ENCODE assay signal across 10 cellular contexts in the genomic region with DNA sequence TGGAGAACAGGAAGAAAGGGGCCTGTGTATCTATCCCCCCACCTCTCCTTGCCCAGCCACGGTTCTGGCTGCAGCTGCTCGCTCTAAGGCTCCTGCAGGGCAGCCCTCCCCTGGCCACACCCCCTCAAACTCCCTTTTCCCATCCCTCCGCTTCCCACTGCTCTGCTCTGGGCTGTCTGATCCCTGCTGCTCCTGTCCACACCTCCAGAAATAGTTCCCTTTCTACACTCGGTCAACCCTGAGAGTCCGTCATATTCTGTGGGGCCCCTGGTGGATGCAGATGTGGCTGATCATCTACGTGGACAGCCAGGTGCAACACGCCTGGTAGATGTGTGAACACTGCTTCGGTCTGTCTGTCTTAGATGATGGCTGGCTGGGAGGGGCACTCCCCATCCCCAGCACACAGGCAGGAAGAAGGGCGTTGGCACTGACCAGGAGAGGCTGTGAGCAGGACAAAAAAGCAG. TPM values are rescaled to one million over a fixed set of nuclear protein-coding genes. Genes with fewer than 3 reads are reported as not detected.
DNase-seq lines count a peak whose midpoint lies in the region; ATAC-seq and TF ChIP-seq lines count a peak whose summit lies in the region.
"Had no signal": no experiment of that assay in that cellular context is flagged by ENCODE, and none has a peak within 500 bp of the region (broad histone marks: within the 10 kb centered on the region; RNA-seq: fewer than 3 reads in every experiment).

No MANE protein-coding gene starts in this region.

- peaks cover 8% of the 10 kb centered on the region for H3K27me3 Mint-ChIP-seq in activated CD8-positive, alpha-beta T cell treated with anti-CD3 and anti-CD28 coated beads, Interleukin-2, amount 10 ng/mL, durations not matched to agents 7 days and 5 days (ENCODE audit: low read depth)

- no peak overlapping the region for H3K27ac Mint-ChIP-seq in activated CD8-positive, alpha-beta T cell treated with anti-CD3 and anti-CD28 coated beads, Interleukin-2, amount 10 ng/mL, durations not matched to agents 7 days and 5 days
- H3K27ac Mint-ChIP-seq: stimulated activated naive CD8-positive, alpha-beta T cell treated with anti-CD3 and anti-CD28 coated beads, Interleukin-15, Interleukin-2, amounts not matched to agents 100 ng/mL and 50 ng/mL, for 24 hours had no signal

- peaks cover 20% of the 10 kb centered on the region for H3K4me1 Mint-ChIP-seq in activated CD8-positive, alpha-beta T cell treated with anti-CD3 and anti-CD28 coated beads, Interleukin-2, amount 10 ng/mL, durations not matched to agents 7 days and 5 days (ENCODE audit: low read depth)

- CTCF ChIA-PET in Panc1 (lab: Charles Lee): interaction anchor here (2.1 to 2.8 kb wide), 4 partner anchors 18 to 120 kb away, joined by 11 to 104 read pairs (median 44); a partner anchor contains a TSS
- CTCF ChIA-PET in activated CD8-positive, alpha-beta T cell treated with anti-CD3 and anti-CD28 coated beads, Interleukin-2, amount 10 ng/mL, durations not matched to agents 7 days and 5 days (lab: Charles Lee): interaction anchor here (0.9 to 8.6 kb wide), 5 partner anchors 32 to 639 kb away, joined by 4 to 204 read pairs (median 21); no protein-coding TSS in a partner anchor

- H3K27me3 ChIP-seq in Panc1 (ENCODE audit: control insufficient read depth, insufficient read depth, low read length): no peaks in the 10 kb centered on the region

- peaks cover 4% of the 10 kb centered on the region; the same call in 1 of the 2 replicates for H3K9me3 ChIP-seq in Panc1 (ENCODE audit: control insufficient read depth, insufficient read depth, low read depth, low read length)

- no TSS peak for BruUV-seq in Panc1 (replicated peaks; lab: Mats Ljungman, UMichigan)

- H3K27ac ChIP-seq in Panc1 (ENCODE audit: low read length): peak overlapping the region; percentile 91
- peak overlapping the region; percentile 97 for H3K27ac ChIP-seq in epithelial cell of prostate

- no peaks in the 10 kb centered on the region for H3K36me3 ChIP-seq in Panc1 (ENCODE audit: control insufficient read depth, insufficient read depth, low read length)

- POLR2A ChIA-PET in Panc1 (lab: Charles Lee): interaction anchor here (1.8 to 2.4 kb wide), 3 partner anchors 17 to 23 kb away, joined by 5 to 12 read pairs (median 12); a partner anchor contains a TSS
- POLR2A ChIA-PET in activated CD8-positive, alpha-beta T cell treated with anti-CD3 and anti-CD28 coated beads, Interleukin-2, amount 10 ng/mL, durations not matched to agents 7 days and 5 days (lab: Charles Lee): no interaction called here

- intact Hi-C loops in Panc1 (cut with micrococcal nuclease; ENCODE audit: unreplicated experiment): loop anchor here (5.0 kb wide), 2 partner anchors 640 to 690 kb away; no protein-coding TSS in a partner anchor
- intact Hi-C loops in posterior vena cava (cut with DNase I): loop anchor here (5.0 to 10.0 kb wide), 2 partner anchors 97 to 640 kb away; no protein-coding TSS in a partner anchor

- DNase-seq in Caki2 (ENCODE audit: low read depth): peak; percentile 94
- DNase-seq in Panc1 (ENCODE audit: low read depth, low spot score): no peak
- DNase-seq in epithelial cell of prostate (ENCODE audit: low read depth, low spot score): no peak
- DNase-seq in posterior vena cava (ENCODE audit: low spot score): peak; percentile 73
- no peak for DNase-seq in cerebellar nuclear complex (lab: John Stamatoyannopoulos, UW)
- no peak for DNase-seq in activated CD8-positive, alpha-beta T cell treated with anti-CD3 and anti-CD28 coated beads, Interleukin-2, amount 10 ng/mL, durations not matched to agents 7 days and 5 days
- no peak for DNase-seq in activated CD4-positive, alpha-beta T cell treated with anti-CD3 and anti-CD28 coated beads for 48 hours

- no peaks in the 10 kb centered on the region for H3K9me3 Mint-ChIP-seq in activated CD8-positive, alpha-beta T cell treated with anti-CD3 and anti-CD28 coated beads, Interleukin-2, amount 10 ng/mL, durations not matched to agents 7 days and 5 days (ENCODE audit: insufficient read depth)

- H3K4me1 ChIP-seq in Panc1 (ENCODE audit: control insufficient read depth, insufficient read depth, low read length): peaks cover 41% of the 10 kb centered on the region

- TF ChIP-seq CTCF in Panc1 (IDR thresholded peaks at IDR 0.05): no peak

- in situ Hi-C loops in Caki2 (cut with HindIII; ENCODE audit: low pct_unique_long_range_greater_than_20kb, low sequenced_read_pairs): no loop called here
- in situ Hi-C loops in Panc1 (cut with HindIII; ENCODE audit: low pct_unique_long_range_greater_than_20kb, low sequenced_read_pairs): loop anchor here (25.0 kb wide), 1 partner anchor 90 kb away; no protein-coding TSS in a partner anchor

- no peak overlapping the region for H3K4me3 ChIP-seq in Panc1 (ENCODE audit: low read depth in 2 of 2, low read length in 2 of 2)

- no peak overlapping the region for H3K4me3 Mint-ChIP-seq in activated CD8-positive, alpha-beta T cell treated with anti-CD3 and anti-CD28 coated beads, Interleukin-2, amount 10 ng/mL, durations not matched to agents 7 days and 5 days
- H3K4me3 Mint-ChIP-seq: stimulated activated naive CD8-positive, alpha-beta T cell treated with anti-CD3 and anti-CD28 coated beads, Interleukin-15, Interleukin-2, amounts not matched to agents 100 ng/mL and 50 ng/mL, for 24 hours had no signal

- ATAC-seq in Panc1 (peak; percentile 57), GM21528 (IDR thresholded peaks at IDR 0.05; ENCODE audit: low FRiP score, unreplicated experiment) (no peak)
- no peak for ATAC-seq in activated CD8-positive, alpha-beta T cell treated with anti-CD3 and anti-CD28 coated beads, Interleukin-2, amount 10 ng/mL, durations not matched to agents 7 days and 5 days

- no peaks in the 10 kb centered on the region for H3K36me3 Mint-ChIP-seq in activated CD8-positive, alpha-beta T cell treated with anti-CD3 and anti-CD28 coated beads, Interleukin-2, amount 10 ng/mL, durations not matched to agents 7 days and 5 days (ENCODE audit: low read depth)

RNA-seq across cellular contexts. Expression of a gene that starts 19.3 kb away (rescaled TPM):
- total RNA-seq in Caki2 (2014; rRNA removed; shearing (Covaris generic); ENCODE audit: low replicate concordance): 682 and 694 TPM in 2 replicates
- 2,383 TPM for total RNA-seq in Panc1 (2021; ENCODE audit: unreplicated experiment)
- polyA plus RNA-seq in Panc1 (2012; ENCODE audit: insufficient read length): 2,812 TPM
- 1 to 10 TPM; 1.6 to 3.6 TPM for total RNA-seq in posterior vena cava
- total RNA-seq in activated CD8-positive, alpha-beta T cell treated with anti-CD3 and anti-CD28 coated beads, Interleukin-2, amount 10 ng/mL, durations not matched to agents 7 days and 5 days: not detected

RNA-seq across cellular contexts. Expression of a gene that starts 24.4 kb away (rescaled TPM):
- total RNA-seq in Caki2 (2014; rRNA removed; shearing (Covaris generic); ENCODE audit: low replicate concordance): not detected in 2 replicates
- total RNA-seq in Panc1 (2021; ENCODE audit: unreplicated experiment) (not detected), posterior vena cava (not detected)
- polyA plus RNA-seq in Panc1 (2012; ENCODE audit: insufficient read length): not detected
- not detected for total RNA-seq in activated CD8-positive, alpha-beta T cell treated with anti-CD3 and anti-CD28 coated beads, Interleukin-2, amount 10 ng/mL, durations not matched to agents 7 days and 5 days
- total RNA-seq: kidney epithelial cell had no signal

RNA-seq across cellular contexts. Expression of a gene that starts 28.7 kb away (rescaled TPM):
- 3.6 and 14.2 TPM in 2 replicates for total RNA-seq in Caki2 (2014; rRNA removed; shearing (Covaris generic); ENCODE audit: low replicate concordance)
- total RNA-seq in Panc1 (2021; ENCODE audit: unreplicated experiment): 70.4 TPM
- 88.0 TPM for polyA plus RNA-seq in Panc1 (2012; ENCODE audit: insufficient read length)
- not detected for total RNA-seq in posterior vena cava
- not detected for total RNA-seq in activated CD8-positive, alpha-beta T cell treated with anti-CD3 and anti-CD28 coated beads, Interleukin-2, amount 10 ng/mL, durations not matched to agents 7 days and 5 days

RNA-seq across cellular contexts. Expression of a gene that starts 39.3 kb away (rescaled TPM):
- not detected in 2 replicates for total RNA-seq in Caki2 (2014; rRNA removed; shearing (Covaris generic); ENCODE audit: low replicate concordance)
- total RNA-seq in Panc1 (2021; ENCODE audit: unreplicated experiment) (not detected), posterior vena cava (1 to 10 TPM; 1.3 to 2.0 TPM)
- 0.78 TPM for polyA plus RNA-seq in Panc1 (2012; ENCODE audit: insufficient read length)
- not detected for total RNA-seq in activated CD8-positive, alpha-beta T cell treated with anti-CD3 and anti-CD28 coated beads, Interleukin-2, amount 10 ng/mL, durations not matched to agents 7 days and 5 days
- total RNA-seq: kidney epithelial cell had no signal

RNA-seq across cellular contexts. Expression of a gene that starts 42.0 kb away (rescaled TPM):
- 0.78 TPM in 1 of 2 replicates, not detected in the other for total RNA-seq in Caki2 (2014; rRNA removed; shearing (Covaris generic); ENCODE audit: low replicate concordance)
- total RNA-seq in Panc1 (2021; ENCODE audit: unreplicated experiment) (0.36 TPM), posterior vena cava (not detected)
- 3.3 TPM for polyA plus RNA-seq in Panc1 (2012; ENCODE audit: insufficient read length)
- total RNA-seq in activated CD8-positive, alpha-beta T cell treated with anti-CD3 and anti-CD28 coated beads, Interleukin-2, amount 10 ng/mL, durations not matched to agents 7 days and 5 days: not detected
- total RNA-seq: kidney epithelial cell had no signal

Comparison
In these comparisons a context has a peak if more than half of its experiments do, and no peak if none do; other contexts are left out.
1. DNase-seq: peak in Caki2 (single experiment) and posterior vena cava (single experiment); none in Panc1 (single experiment), epithelial cell of prostate (single experiment), cerebellar nuclear complex (0 of 2), activated CD8-positive, alpha-beta T cell treated with anti-CD3 and anti-CD28 coated beads, Interleukin-2, amount 10 ng/mL, durations not matched to agents 7 days and 5 days (single experiment) and activated CD4-positive, alpha-beta T cell treated with anti-CD3 and anti-CD28 coated beads for 48 hours (single experiment).
2. RNA of a gene that starts 19.3 kb away (total RNA-seq): 2,383 TPM in Panc1 (single experiment) and 682 to 694 TPM in Caki2; 1.6 to 3.6 TPM in posterior vena cava and not detected in activated CD8-positive, alpha-beta T cell treated with anti-CD3 and anti-CD28 coated beads, Interleukin-2, amount 10 ng/mL, durations not matched to agents 7 days and 5 days; every median in the first group is over 100 times any median in the second.